ENCODE assay signal across 17 cellular contexts in the genomic region with DNA sequence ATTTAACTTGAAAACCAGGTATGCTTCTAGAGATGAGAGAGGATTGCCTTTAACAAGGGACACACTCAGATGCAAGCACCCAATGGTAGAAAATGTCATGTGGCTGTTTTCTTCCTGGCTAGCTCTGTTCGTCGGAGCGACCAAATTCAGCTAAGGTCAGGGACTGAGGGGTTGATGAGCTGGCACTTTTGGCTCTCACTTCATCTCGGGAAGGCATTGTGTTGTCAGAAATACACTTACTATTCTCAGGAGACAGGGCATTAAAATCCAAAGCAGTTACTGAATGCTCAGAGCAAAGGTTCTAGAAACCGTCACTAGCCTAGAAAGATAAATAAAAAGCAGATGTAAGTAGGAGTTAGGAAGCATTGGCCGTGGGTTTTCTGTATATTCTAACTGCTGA.
"Had no signal": no experiment of that assay in that cellular context is flagged by ENCODE, and none has a peak within 500 bp of the region (broad histone marks: within the 10 kb centered on the region; RNA-seq: fewer than 3 reads in every experiment).

No MANE protein-coding gene starts in this region.

- DNase-seq: activated CD4-positive, alpha-beta T cell treated with anti-CD3 and anti-CD28 coated beads, Interleukin-2, amount 50 U/mL, for 1 hour; activated gamma-delta T cell treated with Interleukin-2 at 50 U/mL for 16 hours; activated naive CD8-positive, alpha-beta T cell treated with anti-CD3 and anti-CD28 coated beads for 36 hours; activated T-cell treated with anti-CD3 and anti-CD28 coated beads, Interleukin-2, amount 50 U/mL, for 4 hours; esophagus squamous epithelium; kidney glomerular epithelial cell; pancreas; spleen; stimulated activated CD4-positive, alpha-beta T cell treated with anti-CD3 and anti-CD28 coated beads, Interleukin-1b, Interleukin-23, amount 100 ng/mL, for 48 hours; stimulated activated naive B cell treated with anti-CD40 and anti-IgM and Interleukin-4, amounts not matched to agents 10 μg/mL and 1 μg/mL and 100 μg/mL, for 72 hours; substantia nigra; transverse colon had no signal

- H3K27ac ChIP-seq: ascending aorta, esophagus squamous epithelium, pancreas, right atrium auricular region, spleen, transverse colon had no signal

- H3K4me3 Mint-ChIP-seq: activated naive CD8-positive, alpha-beta T cell treated with anti-CD3 and anti-CD28 coated beads for 36 hours; activated T-cell treated with anti-CD3 and anti-CD28 coated beads, Interleukin-2, amount 50 U/mL, for 4 hours; mesothelial cell of epicardium; neural crest cell; stimulated activated naive B cell treated with anti-CD40 and anti-IgM and Interleukin-4, amounts not matched to agents 10 μg/mL and 1 μg/mL and 100 μg/mL, for 72 hours; T-helper 2 cell treated with Interferon-gamma antibody and Interleukin-4, amounts not matched to agents 5 μg/mL and 100 μg/mL, for 36 hours had no signal

- H3K9me3 Mint-ChIP-seq: activated T-cell treated with anti-CD3 and anti-CD28 coated beads, Interleukin-2, amount 50 U/mL, for 4 hours; mesothelial cell of epicardium; neural crest cell; stimulated activated naive B cell treated with anti-CD40 and anti-IgM and Interleukin-4, amounts not matched to agents 10 μg/mL and 1 μg/mL and 100 μg/mL, for 72 hours; T-helper 2 cell treated with Interferon-gamma antibody and Interleukin-4, amounts not matched to agents 5 μg/mL and 100 μg/mL, for 36 hours had no signal

- H3K27me3 ChIP-seq: ascending aorta, esophagus squamous epithelium, pancreas, right atrium auricular region, spleen, transverse colon had no signal

- H3K9me3 ChIP-seq: ascending aorta, esophagus squamous epithelium, pancreas, right atrium auricular region, transverse colon had no signal

- ATAC-seq: activated T-cell treated with anti-CD3 and anti-CD28 coated beads, Interleukin-2, amount 50 U/mL, for 4 hours; pancreas had no signal

- H3K36me3 ChIP-seq: ascending aorta, esophagus squamous epithelium, pancreas, right atrium auricular region, spleen, transverse colon had no signal

- H3K27me3 Mint-ChIP-seq: stimulated activated naive B cell treated with anti-CD40 and anti-IgM and Interleukin-4, amounts not matched to agents 10 μg/mL and 1 μg/mL and 100 μg/mL, for 72 hours had no signal

- H3K27ac Mint-ChIP-seq: activated naive CD8-positive, alpha-beta T cell treated with anti-CD3 and anti-CD28 coated beads for 36 hours; mesothelial cell of epicardium; stimulated activated naive B cell treated with anti-CD40 and anti-IgM and Interleukin-4, amounts not matched to agents 10 μg/mL and 1 μg/mL and 100 μg/mL, for 72 hours; T-helper 2 cell treated with Interferon-gamma antibody and Interleukin-4, amounts not matched to agents 5 μg/mL and 100 μg/mL, for 36 hours had no signal

- H3K4me3 ChIP-seq: ascending aorta, esophagus squamous epithelium, pancreas, right atrium auricular region, spleen, transverse colon had no signal

- H3K4me1 ChIP-seq: ascending aorta, esophagus squamous epithelium, pancreas, right atrium auricular region, spleen, transverse colon had no signal

- H3K36me3 Mint-ChIP-seq: activated naive CD8-positive, alpha-beta T cell treated with anti-CD3 and anti-CD28 coated beads for 36 hours; mesothelial cell of epicardium; stimulated activated naive B cell treated with anti-CD40 and anti-IgM and Interleukin-4, amounts not matched to agents 10 μg/mL and 1 μg/mL and 100 μg/mL, for 72 hours had no signal

- H3K4me1 Mint-ChIP-seq: activated naive CD8-positive, alpha-beta T cell treated with anti-CD3 and anti-CD28 coated beads for 36 hours; neural crest cell; stimulated activated naive B cell treated with anti-CD40 and anti-IgM and Interleukin-4, amounts not matched to agents 10 μg/mL and 1 μg/mL and 100 μg/mL, for 72 hours had no signal
